Comparison of ENCODE assay signal across 36 cellular contexts in genomic region chrX:153931748-153932147, GRCh38. TPM values are rescaled to one million over a fixed set of nuclear protein-coding genes. Genes with fewer than 3 reads are reported as not detected.
A peak's percentile ranks its signal among the peaks of the same experiment; 100 is the strongest.
DNase-seq lines count a peak whose midpoint lies in the region; ATAC-seq, FAIRE-seq and TF ChIP-seq lines count a peak whose summit lies in the region.
"Had no signal": no experiment of that assay in that cellular context is flagged by ENCODE, and none has a peak within 500 bp of the region (broad histone marks: within the 10 kb centered on the region; RNA-seq: fewer than 3 reads in every experiment).

No MANE protein-coding gene starts in this region.

- H3K4me1 ChIP-seq in kidney (ENCODE audit: control insufficient read depth in 1 of 2, insufficient read depth in 1 of 2, low read depth in 1 of 2, low read length in 2 of 2) = peaks cover 5 to 10% of the 10 kb centered on the region in 2 donors
- peaks cover 10% of the 10 kb centered on the region for H3K4me1 ChIP-seq in CD8-positive, alpha-beta memory T cell (ENCODE audit: insufficient read depth, low read length)
- H3K4me1 ChIP-seq: colonic mucosa had no signal

- H3K27ac Mint-ChIP-seq in CD4-positive, alpha-beta T cell = peak overlapping the region; percentile 76
- peak overlapping the region; percentile 83 for H3K27ac Mint-ChIP-seq in activated T-helper 17 cell treated with anti-CD3 and anti-CD28 coated beads, Interleukin-2, amount 50 U/mL, for 72 hours
- peak overlapping the region in 4 of 8 donors; percentile 7 to 97 (median 34) for H3K27ac Mint-ChIP-seq in CD8-positive, alpha-beta memory T cell

- intact Hi-C loops in CD4-positive, alpha-beta T cell (cut with DNase I, micrococcal nuclease) = no loop called here
- intact Hi-C loops in kidney (cut with DNase I) = no loop called here

- H3K36me3 ChIP-seq in KOPT-K1 (ENCODE audit: insufficient read depth, low read length) (peaks cover 40% of the 10 kb centered on the region), kidney (ENCODE audit: control insufficient read depth in 1 of 2, insufficient read depth in 2 of 2, low read length in 2 of 2) (peaks cover 0 to 2% of the 10 kb centered on the region in 2 donors)
- H3K36me3 ChIP-seq in CD8-positive, alpha-beta memory T cell (ENCODE audit: insufficient read depth, low read length) = no peaks in the 10 kb centered on the region
- H3K36me3 ChIP-seq: colonic mucosa, pancreas had no signal

- H3K27me3 ChIP-seq in CD4-positive, alpha-beta T cell (ENCODE audit: control insufficient read depth, insufficient read depth, low read length) = no peaks in the 10 kb centered on the region
- H3K27me3 ChIP-seq in CD8-positive, alpha-beta memory T cell (ENCODE audit: insufficient read depth, low read length, poor library complexity, severe bottlenecking) = no peaks in the 10 kb centered on the region
- H3K27me3 ChIP-seq: colonic mucosa, heart left ventricle, pancreas, suprapubic skin had no signal

- DNase-seq in CD4-positive, alpha-beta T cell = no peak
- DNase-seq in kidney (peak; percentile 51), NCI-H146 treated with DMSO at 0.1 percent for 48 hours (lab: John Stamatoyannopoulos, UW; ENCODE audit: unreplicated experiment) (no peak)
- no peak for DNase-seq in CD8-positive, alpha-beta memory T cell
- DNase-seq in effector CD8-positive, alpha-beta T cell (lab: John Stamatoyannopoulos, UW) = no peak
- DNase-seq: activated CD8-positive, alpha-beta memory T cell treated with anti-CD3 and anti-CD28 coated beads for 24 hours; activated gamma-delta T cell treated with Interleukin-2 at 50 U/mL for 16 hours; amygdala; colonic mucosa; EL; foreskin fibroblast; heart left ventricle; NCI-H1048; NCI-H1694 treated with DMSO at 0.1 percent for 48 hours; NCI-H2171 treated with DMSO at 0.1 percent for 48 hours; NCI-H524; NK-92 treated with Interleukin-12 subunit alpha and Interleukin-12 subunit beta, amount 100 ng/mL, for 24 hours; PC-3; retina; SHP77 treated with DMSO at 0.1 percent for 48 hours; stimulated activated CD4-positive, alpha-beta T cell treated with anti-CD3 and anti-CD28 coated beads, Interleukin-1b, Interleukin-23, amount 100 ng/mL, for 48 hours had no signal

- ATAC-seq in CD4-positive, alpha-beta T cell (ENCODE audit: poor library complexity) = no peak
- ATAC-seq in activated T-helper 17 cell treated with anti-CD3 and anti-CD28 coated beads, Interleukin-2, amount 50 U/mL, for 72 hours (replicated peaks) = no peak
- no peak for ATAC-seq in HG02678 (IDR thresholded peaks at IDR 0.05; ENCODE audit: unreplicated experiment)
- ATAC-seq: esophagus mucosa, GM12878, HCT116, heart left ventricle, HepG2, pancreas, PC-3 had no signal

- H3K27ac ChIP-seq in CD4-positive, alpha-beta T cell (ENCODE audit: low read depth, low read length) = no peak overlapping the region
- peak overlapping the region; percentile 84 for H3K27ac ChIP-seq in KOPT-K1 (ENCODE audit: low read depth, low read length, poor library complexity, severe bottlenecking)
- no peak overlapping the region for H3K27ac ChIP-seq in kidney (ENCODE audit: low read depth in 2 of 2, low read length in 2 of 2)
- no peak overlapping the region for H3K27ac ChIP-seq in CD8-positive, alpha-beta memory T cell (ENCODE audit: low read depth, low read length)
- H3K27ac ChIP-seq: colonic mucosa, heart left ventricle, pancreas, skin epidermis, suprapubic skin had no signal

- H3K4me3 Mint-ChIP-seq in CD4-positive, alpha-beta T cell = peak overlapping the region; percentile 42
- peak overlapping the region; percentile 17 for H3K4me3 Mint-ChIP-seq in activated T-helper 17 cell treated with anti-CD3 and anti-CD28 coated beads, Interleukin-2, amount 50 U/mL, for 72 hours
- peak overlapping the region in 1 of 7 donors; percentile 42 for H3K4me3 Mint-ChIP-seq in CD8-positive, alpha-beta memory T cell

- no peak for FAIRE-seq in kidney (lab: Jason Lieb, UNC)
- FAIRE-seq: GM12878, HepG2, pancreas had no signal

- no peaks in the 10 kb centered on the region for H3K27me3 Mint-ChIP-seq in CD4-positive, alpha-beta T cell
- H3K27me3 Mint-ChIP-seq in activated T-helper 17 cell treated with anti-CD3 and anti-CD28 coated beads, Interleukin-2, amount 50 U/mL, for 72 hours = no peaks in the 10 kb centered on the region
- H3K27me3 Mint-ChIP-seq in CD8-positive, alpha-beta memory T cell = peaks cover 0 to 6% of the 10 kb centered on the region in 2 donors

- peaks cover 32% of the 10 kb centered on the region for H3K4me1 Mint-ChIP-seq in CD4-positive, alpha-beta T cell (ENCODE audit: low read depth)
- H3K4me1 Mint-ChIP-seq in activated T-helper 17 cell treated with anti-CD3 and anti-CD28 coated beads, Interleukin-2, amount 50 U/mL, for 72 hours = peaks cover 6% of the 10 kb centered on the region
- peaks cover 36 to 42% (median 40%) of the 10 kb centered on the region in 3 donors for H3K4me1 Mint-ChIP-seq in CD8-positive, alpha-beta memory T cell

- TF ChIP-seq CTCF in CD4-positive, alpha-beta T cell (IDR thresholded peaks at IDR 0.05) = no peak
- no peak for TF ChIP-seq CTCF in kidney (IDR thresholded peaks at IDR 0.05; ENCODE audit: borderline replicate concordance, extremely low read depth, insufficient read depth)

- H3K9me3 Mint-ChIP-seq in CD4-positive, alpha-beta T cell = no peaks in the 10 kb centered on the region
- H3K9me3 Mint-ChIP-seq in activated T-helper 17 cell treated with anti-CD3 and anti-CD28 coated beads, Interleukin-2, amount 50 U/mL, for 72 hours = no peaks in the 10 kb centered on the region
- H3K9me3 Mint-ChIP-seq in CD8-positive, alpha-beta memory T cell = peaks cover 0 to 3% (median 0%) of the 10 kb centered on the region in 5 donors

- H3K4me3 ChIP-seq in kidney (ENCODE audit: low read length in 2 of 2) = no peak overlapping the region
- H3K4me3 ChIP-seq in CD8-positive, alpha-beta memory T cell (ENCODE audit: low read length) = no peak overlapping the region
- H3K4me3 ChIP-seq: BLaER1, colonic mucosa, GM12878, heart left ventricle, lung, pancreas, skin epidermis, suprapubic skin had no signal

- no peaks in the 10 kb centered on the region for H3K9me3 ChIP-seq in CD4-positive, alpha-beta T cell (ENCODE audit: control insufficient read depth, low read length)
- H3K9me3 ChIP-seq in KOPT-K1 (ENCODE audit: insufficient read depth, low read length, poor library complexity, severe bottlenecking) (no peaks in the 10 kb centered on the region), kidney (ENCODE audit: control insufficient read depth in 1 of 2, low read length in 2 of 2) (no peaks in the 10 kb centered on the region)
- no peaks in the 10 kb centered on the region for H3K9me3 ChIP-seq in CD8-positive, alpha-beta memory T cell (ENCODE audit: low read length)
- H3K9me3 ChIP-seq: BLaER1, colonic mucosa, heart left ventricle, pancreas, suprapubic skin had no signal

- POLR2A ChIA-PET in CD4-positive, alpha-beta T cell (lab: Charles Lee) = interaction anchor here (1.2 kb wide), 1 partner anchor 15 kb away, joined by 5 read pairs; no protein-coding TSS in a partner anchor
- POLR2A ChIA-PET in CD8-positive, alpha-beta memory T cell (lab: Charles Lee) = no interaction called here

- peaks cover 33% of the 10 kb centered on the region for H3K36me3 Mint-ChIP-seq in CD4-positive, alpha-beta T cell (ENCODE audit: low read depth)
- peaks cover 49% of the 10 kb centered on the region for H3K36me3 Mint-ChIP-seq in activated T-helper 17 cell treated with anti-CD3 and anti-CD28 coated beads, Interleukin-2, amount 50 U/mL, for 72 hours (ENCODE audit: low read depth)
- peaks cover 3 to 36% (median 4%) of the 10 kb centered on the region in 3 donors for H3K36me3 Mint-ChIP-seq in CD8-positive, alpha-beta memory T cell

- CTCF ChIA-PET in CD4-positive, alpha-beta T cell (lab: Charles Lee) = no interaction called here
- CTCF ChIA-PET in CD8-positive, alpha-beta memory T cell (lab: Charles Lee) = interaction anchor here (1.3 kb wide), 1 partner anchor 25 kb away, joined by 3 read pairs; no protein-coding TSS in a partner anchor

- no peak overlapping the region for H3K9ac ChIP-seq in kidney (ENCODE audit: low read length in 2 of 2)
- H3K9ac ChIP-seq: BLaER1 had no signal

RNA-seq across cellular contexts. Expression of gene NAA10, which starts 3.1 kb away (rescaled TPM):
- total RNA-seq in CD4-positive, alpha-beta T cell = 10 to 100 TPM; 41.5 to 42.0 TPM
- 100 to 1,000 TPM in 1 of 2 donors, 10 to 100 TPM in 1; 74.7 to 146 TPM for total RNA-seq in activated T-helper 17 cell treated with anti-CD3 and anti-CD28 coated beads, Interleukin-2, amount 50 U/mL, for 72 hours
- total RNA-seq in kidney = 79.3 TPM
- 120 TPM for polyA plus RNA-seq in kidney (ENCODE audit: insufficient read depth, low read depth, low replicate concordance)
- 100 to 1,000 TPM; 160 to 162 TPM for total RNA-seq in CD8-positive, alpha-beta memory T cell
- 105 TPM for polyA plus RNA-seq in CD8-positive, alpha-beta memory T cell

RNA-seq across cellular contexts. Expression of gene ARHGAP4, which starts 5.7 kb away (rescaled TPM):
- 100 to 1,000 TPM; 456 to 463 TPM for total RNA-seq in CD4-positive, alpha-beta T cell
- total RNA-seq in activated T-helper 17 cell treated with anti-CD3 and anti-CD28 coated beads, Interleukin-2, amount 50 U/mL, for 72 hours = 100 to 1,000 TPM; 105 to 147 TPM
- 73.0 TPM for total RNA-seq in kidney
- polyA plus RNA-seq in kidney (ENCODE audit: insufficient read depth, low read depth, low replicate concordance) = 38.3 TPM
- 100 to 1,000 TPM; 124 to 133 TPM for total RNA-seq in CD8-positive, alpha-beta memory T cell
- polyA plus RNA-seq in CD8-positive, alpha-beta memory T cell = 116 TPM

RNA-seq across cellular contexts. Expression of gene RENBP, which starts 12.7 kb away (rescaled TPM):
- total RNA-seq in CD4-positive, alpha-beta T cell = 1 to 10 TPM; 8.6 to 9.3 TPM
- 1 to 10 TPM; 4.7 to 4.9 TPM for total RNA-seq in activated T-helper 17 cell treated with anti-CD3 and anti-CD28 coated beads, Interleukin-2, amount 50 U/mL, for 72 hours
- 22.9 TPM for total RNA-seq in kidney
- polyA plus RNA-seq in kidney (ENCODE audit: insufficient read depth, low read depth, low replicate concordance) = 78.2 TPM
- 1 to 10 TPM; 3.5 to 4.6 TPM for total RNA-seq in CD8-positive, alpha-beta memory T cell
- polyA plus RNA-seq in CD8-positive, alpha-beta memory T cell = not detected
- total RNA-seq: PC-3 had no signal

RNA-seq across cellular contexts. Expression of gene AVPR2, which starts 27.3 kb away (rescaled TPM):
- not detected for total RNA-seq in CD4-positive, alpha-beta T cell
- total RNA-seq in activated T-helper 17 cell treated with anti-CD3 and anti-CD28 coated beads, Interleukin-2, amount 50 U/mL, for 72 hours = under 1 TPM in 1 of 2 donors, not detected in 1; 0.32 TPM
- 2.3 TPM for total RNA-seq in kidney
- polyA plus RNA-seq in kidney (ENCODE audit: insufficient read depth, low read depth, low replicate concordance) = 22.1 TPM
- total RNA-seq in CD8-positive, alpha-beta memory T cell = not detected
- not detected for polyA plus RNA-seq in CD8-positive, alpha-beta memory T cell
- total RNA-seq: GM12878, HepG2, mononuclear cell, PC-3 had no signal
- polyA plus RNA-seq: AG04450, HepG2, neural cell had no signal

RNA-seq across cellular contexts. Expression of gene HCFC1, which starts 39.9 kb away (rescaled TPM):
- total RNA-seq in CD4-positive, alpha-beta T cell = 10 to 100 TPM; 45.9 to 50.2 TPM
- total RNA-seq in activated T-helper 17 cell treated with anti-CD3 and anti-CD28 coated beads, Interleukin-2, amount 50 U/mL, for 72 hours = 100 to 1,000 TPM in 1 of 2 donors, 10 to 100 TPM in 1; 85.5 to 134 TPM
- 54.6 TPM for total RNA-seq in kidney
- 13.5 TPM for polyA plus RNA-seq in kidney (ENCODE audit: insufficient read depth, low read depth, low replicate concordance)
- total RNA-seq in CD8-positive, alpha-beta memory T cell = 100 to 1,000 TPM; 152 to 156 TPM
- polyA plus RNA-seq in CD8-positive, alpha-beta memory T cell = 12.4 TPM
